Comparison of ENCODE assay signal across 24 cellular contexts in the genomic region with DNA sequence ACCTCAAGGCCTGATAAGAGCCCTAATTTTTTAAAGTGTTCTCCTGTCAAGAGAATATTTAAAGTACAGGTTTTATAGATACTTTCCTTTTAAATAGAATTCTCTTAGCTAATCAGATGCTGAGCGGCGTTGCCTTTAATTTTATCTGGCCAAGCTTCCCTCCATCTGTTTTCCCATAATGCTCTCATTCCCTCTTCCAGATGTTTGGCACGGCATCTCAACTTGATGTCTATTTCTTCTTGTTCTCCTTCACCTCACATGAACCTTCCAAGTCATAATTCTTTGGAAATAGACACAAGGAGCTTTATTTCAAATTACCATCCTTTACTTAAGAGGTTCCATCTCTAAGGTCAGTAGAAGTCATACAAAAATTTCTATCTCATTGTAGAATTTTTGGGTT.
"Had no signal": no experiment of that assay in that cellular context is flagged by ENCODE, and none has a peak within 500 bp of the region (broad histone marks: within the 10 kb centered on the region; RNA-seq: fewer than 3 reads in every experiment).

No MANE protein-coding gene starts in this region.

- H3K4me1 ChIP-seq: lower lobe of right lung, spleen, upper lobe of left lung had no signal

- H3K4me3 ChIP-seq: lower lobe of right lung, SK-N-MC, spleen, upper lobe of left lung had no signal

- H3K27ac Mint-ChIP-seq: activated CD4-positive, alpha-beta T cell treated with anti-CD3 and anti-CD28 coated beads, Interleukin-2, amount 10 ng/mL, durations not matched to agents 24 days and 14 days; activated CD8-positive, alpha-beta T cell treated with anti-CD3 and anti-CD28 coated beads for 36 hours; activated naive CD4-positive, alpha-beta T cell treated with anti-CD3 and anti-CD28 coated beads, Interleukin-2, amount 50 U/mL, for 24 hours; activated T-helper 1 cell treated with anti-CD3 and anti-CD28 coated beads, Interleukin-12 subunit alpha, Interleukin-12 subunit beta, Interleukin-2, Interleukin-4 antibody, amounts not matched to agents 30 ng/mL and 10 ng/mL and 1 ng/mL, durations not matched to agents 14 hours and 24 hours and 36 hours; dendritic cell treated with granulocyte-macrophage colony-stimulating factor and Interleukin-4, amounts not matched to agents 40 ng/mL and 50 ng/mL, for 4 days; naive thymus-derived CD4-positive, alpha-beta T cell; T-cell; T-helper 2 cell treated with Interferon-gamma antibody and Interleukin-4, amounts not matched to agents 5 μg/mL and 100 μg/mL, for 36 hours had no signal

- FAIRE-seq: islet of Langerhans had no signal

- H3K4me3 Mint-ChIP-seq: activated CD4-positive, alpha-beta T cell treated with anti-CD3 and anti-CD28 coated beads, Interleukin-2, amount 10 ng/mL, durations not matched to agents 24 days and 14 days; activated CD8-positive, alpha-beta T cell treated with anti-CD3 and anti-CD28 coated beads for 36 hours; activated naive CD4-positive, alpha-beta T cell treated with anti-CD3 and anti-CD28 coated beads, Interleukin-2, amount 50 U/mL, for 24 hours; activated T-helper 1 cell treated with anti-CD3 and anti-CD28 coated beads, Interleukin-12 subunit alpha, Interleukin-12 subunit beta, Interleukin-2, Interleukin-4 antibody, amounts not matched to agents 30 ng/mL and 10 ng/mL and 1 ng/mL, durations not matched to agents 14 hours and 24 hours and 36 hours; dendritic cell treated with granulocyte-macrophage colony-stimulating factor and Interleukin-4, amounts not matched to agents 40 ng/mL and 50 ng/mL, for 4 days; naive thymus-derived CD4-positive, alpha-beta T cell; T-cell; T-helper 2 cell treated with Interferon-gamma antibody and Interleukin-4, amounts not matched to agents 5 μg/mL and 100 μg/mL, for 36 hours had no signal

- DNase-seq: activated CD4-positive, alpha-beta T cell treated with anti-CD3 and anti-CD28 coated beads, Interleukin-2, amount 10 ng/mL, durations not matched to agents 24 days and 14 days; activated CD8-positive, alpha-beta T cell treated with anti-CD3 and anti-CD28 coated beads for 36 hours; activated gamma-delta T cell treated with Interleukin-2 at 50 U/mL for 16 hours; aorta; caudate nucleus; effector CD4-positive, alpha-beta T cell; erythroblast; glutamatergic neuron; lower lobe of right lung; naive thymus-derived CD4-positive, alpha-beta T cell; spleen; stimulated activated CD4-positive, alpha-beta T cell treated with anti-CD3 and anti-CD28 coated beads, Interleukin-4, amount 100 ng/mL, for 1 hour; stimulated activated naive CD4-positive, alpha-beta T cell treated with Interleukin-2 at 50 U/mL for 16 hours; T-cell; upper lobe of left lung had no signal

- H3K9me3 ChIP-seq: lower lobe of right lung, spleen, upper lobe of left lung had no signal

- H3K36me3 Mint-ChIP-seq: activated naive CD4-positive, alpha-beta T cell treated with anti-CD3 and anti-CD28 coated beads, Interleukin-2, amount 50 U/mL, for 24 hours; brain had no signal

- ATAC-seq: activated CD4-positive, CD25-positive, alpha-beta regulatory T cell treated with anti-CD3 and anti-CD28 coated beads, Interleukin-2, amount 50 U/mL, for 24 hours; activated CD8-positive, alpha-beta T cell treated with anti-CD3 and anti-CD28 coated beads for 36 hours; lower lobe of right lung; naive thymus-derived CD4-positive, alpha-beta T cell; T-cell had no signal

- H3K9me3 Mint-ChIP-seq: activated CD8-positive, alpha-beta T cell treated with anti-CD3 and anti-CD28 coated beads for 36 hours; activated naive CD4-positive, alpha-beta T cell treated with anti-CD3 and anti-CD28 coated beads, Interleukin-2, amount 50 U/mL, for 24 hours; dendritic cell treated with granulocyte-macrophage colony-stimulating factor and Interleukin-4, amounts not matched to agents 40 ng/mL and 50 ng/mL, for 4 days; T-cell had no signal

- H3K27me3 Mint-ChIP-seq: activated CD8-positive, alpha-beta T cell treated with anti-CD3 and anti-CD28 coated beads for 36 hours; activated naive CD4-positive, alpha-beta T cell treated with anti-CD3 and anti-CD28 coated beads, Interleukin-2, amount 50 U/mL, for 24 hours; dendritic cell treated with granulocyte-macrophage colony-stimulating factor and Interleukin-4, amounts not matched to agents 40 ng/mL and 50 ng/mL, for 4 days; T-cell had no signal

- H3K27ac ChIP-seq: lower lobe of right lung, SK-N-MC, spleen, upper lobe of left lung, VCaP had no signal

- H3K27me3 ChIP-seq: spleen, upper lobe of left lung had no signal
